Comparison of ENCODE assay signal across 1 cellular context in genomic region chr16:1460602-1461138, GRCh38.
TF ChIP-seq lines count a peak whose summit lies in the region.

No MANE protein-coding gene starts in this region.

TF ChIP-seq in GM23338, 12 proteins besides CTCF, POLR2A, EP300 and RAD21:
- no peak for TF ChIP-seq NANOG (IDR thresholded peaks at IDR 0.05; ENCODE audit: borderline replicate concordance)
- TF ChIP-seq STAT1 (IDR thresholded peaks at IDR 0.05; ENCODE audit: unreplicated experiment): no peak
- TF ChIP-seq EZH2phosphoT487 (IDR thresholded peaks at IDR 0.05; ENCODE audit: unreplicated experiment): no peak
- no peak for TF ChIP-seq POLR2AphosphoS5 (IDR thresholded peaks at IDR 0.05; ENCODE audit: low read depth)
- TF ChIP-seq EZH2 (IDR thresholded peaks at IDR 0.05; ENCODE audit: low read depth, unreplicated experiment): no peak
- no peak for TF ChIP-seq JUNB (IDR thresholded peaks at IDR 0.05; ENCODE audit: unreplicated experiment)
- TF ChIP-seq CREB1 (CRISPR knock-in tag; IDR thresholded peaks at IDR 0.05; ENCODE audit: low read depth): no peak
- TF ChIP-seq ETS1 (IDR thresholded peaks at IDR 0.05): no peak
- TF ChIP-seq ZNF331 (CRISPR knock-in tag; IDR thresholded peaks at IDR 0.05; ENCODE audit: low read depth): no peak
- no peak for TF ChIP-seq ZNF462 (CRISPR knock-in tag; IDR thresholded peaks at IDR 0.05)
- no peak for TF ChIP-seq ZNF114 (CRISPR knock-in tag; IDR thresholded peaks at IDR 0.05)
- no peak for TF ChIP-seq REST (IDR thresholded peaks at IDR 0.05; ENCODE audit: unreplicated experiment)
